8 cellular contexts compared by ENCODE assay signal in genomic region chr1:221708987-221709386, GRCh38. TPM values are rescaled to one million over a fixed set of nuclear protein-coding genes. Genes with fewer than 3 reads are reported as not detected.
DNase-seq lines count a peak whose midpoint lies in the region; ATAC-seq, FAIRE-seq and TF ChIP-seq lines count a peak whose summit lies in the region.

No MANE protein-coding gene starts in this region.

- no peak overlapping the region for H3K9ac ChIP-seq in kidney (ENCODE audit: low read length in 2 of 2)

- H3K4me2 ChIP-seq in hepatocyte (no peak overlapping the region), OCI-LY7 (ENCODE audit: low read length) (no peak overlapping the region)

- H3K4me1 ChIP-seq in hepatocyte (ENCODE audit: insufficient read depth): peaks cover 11% of the 10 kb centered on the region
- no peaks in the 10 kb centered on the region for H3K4me1 ChIP-seq in kidney (ENCODE audit: control insufficient read depth in 1 of 2, insufficient read depth in 1 of 2, low read depth in 1 of 2, low read length in 2 of 2)
- H3K4me1 ChIP-seq in OCI-LY7 (ENCODE audit: insufficient read depth, low read length, poor library complexity, severe bottlenecking): no peaks in the 10 kb centered on the region

- intact Hi-C loops in activated naive CD4-positive, alpha-beta T cell treated with anti-CD3 and anti-CD28 coated beads for 36 hours (cut with micrococcal nuclease): loop anchor here (1.0 kb wide), 1 partner anchor 33 kb away; the partner anchor contains the start of gene DUSP10
- intact Hi-C loops in kidney (cut with DNase I): no loop called here
- intact Hi-C loops in OCI-LY7 (cut with micrococcal nuclease; ENCODE audit: unreplicated experiment): no loop called here

- H3K79me2 ChIP-seq in hepatocyte: no peaks in the 10 kb centered on the region
- no peaks in the 10 kb centered on the region for H3K79me2 ChIP-seq in OCI-LY7 (ENCODE audit: insufficient read depth, low read depth, low read length)

- H3K36me3 ChIP-seq in hepatocyte (replicated peaks; ENCODE audit: insufficient read depth, low read depth) (no peaks in the 10 kb centered on the region), kidney (ENCODE audit: control insufficient read depth in 1 of 2, insufficient read depth in 2 of 2, low read length in 2 of 2) (peaks cover 0 to 3% of the 10 kb centered on the region in 2 donors), OCI-LY7 (ENCODE audit: insufficient read depth, low read length) (no peaks in the 10 kb centered on the region)

- 61% methylated on average over 3 of the region's 3 CpGs for WGBS in hepatocyte (ENCODE audit: low lambda C conversion rate, missing lambda C conversion rate)

- no peaks in the 10 kb centered on the region for H3K9me2 ChIP-seq in hepatocyte (replicated peaks; ENCODE audit: insufficient read depth)
- H3K9me2 ChIP-seq in OCI-LY7 (ENCODE audit: insufficient read depth, low read length): no peaks in the 10 kb centered on the region

- H4K20me1 ChIP-seq in hepatocyte (ENCODE audit: insufficient read depth, poor library complexity, severe bottlenecking) (no peaks in the 10 kb centered on the region), OCI-LY7 (ENCODE audit: insufficient read depth, low read length) (no peaks in the 10 kb centered on the region)

- H3K4me3 ChIP-seq in hepatocyte (no peak overlapping the region), kidney (ENCODE audit: low read length in 2 of 2) (no peak overlapping the region), OCI-LY7 (ENCODE audit: low read depth, low read length, poor library complexity, severe bottlenecking) (no peak overlapping the region)

- H3K36me3 Mint-ChIP-seq in activated naive CD4-positive, alpha-beta T cell treated with anti-CD3 and anti-CD28 coated beads for 36 hours (ENCODE audit: low read depth): peaks cover 18% of the 10 kb centered on the region

- no peaks in the 10 kb centered on the region for H3K27me3 Mint-ChIP-seq in activated naive CD4-positive, alpha-beta T cell treated with anti-CD3 and anti-CD28 coated beads for 36 hours (ENCODE audit: low read depth)

- H3K27me3 ChIP-seq in hepatocyte: no peaks in the 10 kb centered on the region

- no peak for TF ChIP-seq CTCF in hepatocyte (IDR thresholded peaks at IDR 0.05; ENCODE audit: poor library complexity)
- no peak for TF ChIP-seq CTCF in kidney (IDR thresholded peaks at IDR 0.05; ENCODE audit: borderline replicate concordance, extremely low read depth, insufficient read depth)
- TF ChIP-seq CTCF in OCI-LY7 (conservative IDR thresholded peaks at IDR 0.05; ENCODE audit: low read length): no peak

- H3K27ac Mint-ChIP-seq in activated naive CD4-positive, alpha-beta T cell treated with anti-CD3 and anti-CD28 coated beads for 36 hours: no peak overlapping the region

- no peak overlapping the region for H3K4me3 Mint-ChIP-seq in activated naive CD4-positive, alpha-beta T cell treated with anti-CD3 and anti-CD28 coated beads for 36 hours

- FAIRE-seq in kidney (lab: Jason Lieb, UNC): no peak

- no peaks in the 10 kb centered on the region for H3K9me3 Mint-ChIP-seq in activated naive CD4-positive, alpha-beta T cell treated with anti-CD3 and anti-CD28 coated beads for 36 hours

- no peaks in the 10 kb centered on the region for H3K9me3 ChIP-seq in hepatocyte (ENCODE audit: low read depth)
- no peaks in the 10 kb centered on the region for H3K9me3 ChIP-seq in kidney (ENCODE audit: control insufficient read depth in 1 of 2, low read length in 2 of 2)
- H3K9me3 ChIP-seq in OCI-LY7 (ENCODE audit: low read length): no peaks in the 10 kb centered on the region

- no peak overlapping the region for H2AFZ ChIP-seq in hepatocyte
- no peak overlapping the region for H2AFZ ChIP-seq in OCI-LY7 (ENCODE audit: low read length)

- ATAC-seq in GM18868 (IDR thresholded peaks at IDR 0.05; ENCODE audit: unreplicated experiment) (peak; percentile 45), HG03175 (IDR thresholded peaks at IDR 0.05; ENCODE audit: unreplicated experiment) (peak; percentile 54)

- CTCF ChIA-PET in activated naive CD4-positive, alpha-beta T cell treated with anti-CD3 and anti-CD28 coated beads for 36 hours (lab: Charles Lee): interaction anchor here (0.6 to 1.6 kb wide), 2 partner anchors 25 to 109 kb away, joined by 3 read pairs; no protein-coding TSS in a partner anchor
- CTCF ChIA-PET in OCI-LY7 (lab: Charles Lee; ENCODE audit: unreplicated experiment): no interaction called here

- POLR2A ChIA-PET in OCI-LY7 (lab: Charles Lee): interaction anchor here (0.6 to 0.7 kb wide), 2 partner anchors 26 to 878 kb away, joined by 5 to 6 read pairs; no protein-coding TSS in a partner anchor

- H3K27ac ChIP-seq in hepatocyte (peak overlapping the region; percentile 55), kidney (ENCODE audit: low read depth in 2 of 2, low read length in 2 of 2) (no peak overlapping the region), OCI-LY7 (ENCODE audit: low read depth, low read length, poor library complexity, severe bottlenecking) (no peak overlapping the region)

- DNase-seq in NCI-H510A treated with DMSO at 0.1 percent for 48 hours (lab: John Stamatoyannopoulos, UW) (peak; percentile 91), hepatocyte (ENCODE audit: low spot score) (peak; percentile 65), kidney (no peak), OCI-LY7 (ENCODE audit: low spot score) (no peak)
- peak; percentile 42 for DNase-seq in activated naive CD4-positive, alpha-beta T cell treated with anti-CD3 and anti-CD28 coated beads for 36 hours
- DNase-seq in stimulated activated CD8-positive, alpha-beta memory T cell treated with anti-CD3 and anti-CD28 coated beads, Interleukin-7, amount 100 ng/mL, for 1 hour (ENCODE audit: low read depth in 2 of 2): peak; percentile 13 to 15

- H3K4me1 Mint-ChIP-seq in activated naive CD4-positive, alpha-beta T cell treated with anti-CD3 and anti-CD28 coated beads for 36 hours (ENCODE audit: low read depth): peaks cover 53% of the 10 kb centered on the region

- BruUV-seq in OCI-LY7 (replicated peaks; lab: Mats Ljungman, UMichigan): no TSS peak

RNA-seq across cellular contexts. Expression of gene DUSP10, which starts 32.9 kb away (rescaled TPM):
- 1 to 10 TPM; 9.1 TPM for total RNA-seq in activated naive CD4-positive, alpha-beta T cell treated with anti-CD3 and anti-CD28 coated beads for 36 hours
- total RNA-seq in hepatocyte (16.5 and 17.6 TPM in 2 replicates), kidney (5.3 TPM), OCI-LY7 (2022) (2.6 and 3.7 TPM in 2 replicates)
- polyA plus RNA-seq in hepatocyte (13.1 and 14.9 TPM in 2 replicates), kidney (ENCODE audit: insufficient read depth, low read depth, low replicate concordance) (1.0 TPM)
- total RNA-seq in OCI-LY7 (2014; rRNA removed; shearing (Covaris generic)): 2.0 and 4.4 TPM in 2 replicates

Comparison
In these comparisons a context has a peak if more than half of its experiments do, and no peak if none do; other contexts are left out.
1. DNase-seq: peak in NCI-H510A treated with DMSO at 0.1 percent for 48 hours (single experiment), activated naive CD4-positive, alpha-beta T cell treated with anti-CD3 and anti-CD28 coated beads for 36 hours (single experiment), hepatocyte (single experiment) and stimulated activated CD8-positive, alpha-beta memory T cell treated with anti-CD3 and anti-CD28 coated beads, Interleukin-7, amount 100 ng/mL, for 1 hour (2 of 2); none in kidney (single experiment) and OCI-LY7 (single experiment).